19 cellular contexts compared by ENCODE assay signal in the genomic region with DNA sequence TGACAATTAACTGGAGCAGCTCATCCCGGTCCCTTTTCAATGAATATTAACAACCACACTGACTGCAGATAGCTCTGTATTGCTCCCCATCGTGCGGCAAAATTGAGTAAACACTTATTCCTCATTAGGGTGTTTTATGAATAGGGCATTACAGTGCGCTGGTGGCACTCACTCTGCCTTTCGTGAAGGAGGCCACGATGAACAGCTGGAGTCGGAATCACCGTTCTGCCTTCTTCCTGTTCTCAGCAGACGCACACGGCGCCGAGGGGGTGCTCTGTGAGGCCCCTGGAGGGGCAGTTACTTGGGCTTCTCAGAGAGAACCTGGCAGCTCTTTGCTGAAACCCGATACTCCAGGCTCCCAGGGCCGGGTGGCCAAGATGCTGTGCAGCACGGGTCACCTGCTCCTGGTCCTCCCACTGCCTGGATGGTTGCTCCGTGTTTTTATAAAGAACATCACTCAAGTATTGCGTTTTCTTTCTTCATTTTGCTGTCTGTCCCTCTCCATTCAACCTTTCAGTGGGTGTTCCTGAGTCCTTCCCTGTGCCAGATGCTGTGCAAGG.
DNase-seq lines count a peak whose midpoint lies in the region; ATAC-seq and TF ChIP-seq lines count a peak whose summit lies in the region.
"Had no signal": no experiment of that assay in that cellular context is flagged by ENCODE, and none has a peak within 500 bp of the region (broad histone marks: within the 10 kb centered on the region; RNA-seq: fewer than 3 reads in every experiment).

No MANE protein-coding gene starts in this region.

- H3K27me3 ChIP-seq in sigmoid colon (peaks cover 0 to 3% (median 0%) of the 10 kb centered on the region in 3 donors), PC-3 (ENCODE audit: low read length) (no peaks in the 10 kb centered on the region)
- H3K27me3 ChIP-seq: SJSA1 had no signal

- CTCF ChIA-PET in PC-3 (lab: Charles Lee), result no interaction called here

- DNase-seq in cardiac septum (ENCODE audit: low spot score) (peak; percentile 33), left cardiac atrium (no peak), NCI-H1105 treated with DMSO at 0.1 percent for 48 hours (lab: John Stamatoyannopoulos, UW) (peak; percentile 54), NCI-H748 (lab: John Stamatoyannopoulos, UW; ENCODE audit: unreplicated experiment) (peak; percentile 83), sigmoid colon (peak; percentile 18), PC-3 (no peak), HPDE6-E6E7 (ENCODE audit: extremely low spot score) (no peak)
- no peak for DNase-seq in stimulated activated CD8-positive, alpha-beta memory T cell treated with anti-CD3 and anti-CD28 coated beads, Interleukin-4, amount 100 ng/mL, for 48 hours
- DNase-seq: Calu3; CD8-positive, alpha-beta memory T cell; DMS53; MV-4-11; NCI-H2081 treated with DMSO at 0.1 percent for 48 hours; NCI-H226; NCI-H524 treated with DMSO at 0.1 percent for 48 hours; OCI-M1 had no signal

- 63 to 68% methylated on average over 17 of the region's 17 CpGs for WGBS in sigmoid colon, 2 donors

- H3K79me2 ChIP-seq in PC-3 (ENCODE audit: low read length), result no peaks in the 10 kb centered on the region

- no peaks in the 10 kb centered on the region for H3F3A ChIP-seq in PC-3 (ENCODE audit: low read length, unreplicated experiment)

- POLR2A ChIA-PET in PC-3 (lab: Charles Lee; ENCODE audit: unreplicated experiment), result no interaction called here

- H3K4me1 ChIP-seq in sigmoid colon, result no peaks in the 10 kb centered on the region
- H3K4me1 ChIP-seq in PC-3 (ENCODE audit: insufficient read depth, low read length), result no peaks in the 10 kb centered on the region
- H3K4me1 ChIP-seq: SJSA1 had no signal

- TF ChIP-seq CTCF in sigmoid colon (IDR thresholded peaks at IDR 0.05) (no peak), PC-3 (conservative IDR thresholded peaks at IDR 0.05; ENCODE audit: low read depth, low read length) (no peak)

- H2AFZ ChIP-seq in PC-3 (ENCODE audit: low read length), result no peak overlapping the region

- ATAC-seq in left cardiac atrium (no peak), PC-3 (no peak)
- ATAC-seq: Right ventricle myocardium inferior had no signal

- H3K4me3 ChIP-seq in sigmoid colon (no peak overlapping the region), PC-3 (ENCODE audit: low read length) (no peak overlapping the region)
- H3K4me3 ChIP-seq: SJSA1 had no signal

- no peaks in the 10 kb centered on the region for H4K20me1 ChIP-seq in PC-3 (ENCODE audit: low read length)

- no peaks in the 10 kb centered on the region for H3K36me3 ChIP-seq in sigmoid colon
- no peaks in the 10 kb centered on the region for H3K36me3 ChIP-seq in PC-3 (ENCODE audit: low read depth, low read length)
- H3K36me3 ChIP-seq: SJSA1 had no signal

- H3K4me2 ChIP-seq in PC-3 (ENCODE audit: low read length), result no peak overlapping the region

- no peaks in the 10 kb centered on the region for H3K9me2 ChIP-seq in PC-3 (replicated peaks; ENCODE audit: low read length)

- TF ChIP-seq EP300 in sigmoid colon (IDR thresholded peaks at IDR 0.05), result no peak

- H3K9me3 ChIP-seq in sigmoid colon (no peaks in the 10 kb centered on the region), PC-3 (ENCODE audit: low read length) (no peaks in the 10 kb centered on the region)

- H3K27ac ChIP-seq in sigmoid colon (no peak overlapping the region), PC-3 (ENCODE audit: low read length) (no peak overlapping the region)
- H3K27ac ChIP-seq: C4-2B, SJSA1 had no signal

- intact Hi-C loops in cardiac septum (cut with DNase I) (no loop called here), left cardiac atrium (cut with DNase I) (no loop called here), sigmoid colon (cut with DNase I) (no loop called here), PC-3 (cut with micrococcal nuclease) (no loop called here)

- no peak for TF ChIP-seq POLR2A in sigmoid colon (IDR thresholded peaks at IDR 0.05)

- BruUV-seq in PC-3 (replicated peaks; lab: Mats Ljungman, UMichigan), result no TSS peak

- H3K9ac ChIP-seq in PC-3 (ENCODE audit: low read length), result no peak overlapping the region

Comparison
In these comparisons a context has a peak if more than half of its experiments do, and no peak if none do; other contexts are left out.
1. DNase-seq: peak in cardiac septum (single experiment), NCI-H1105 treated with DMSO at 0.1 percent for 48 hours (single experiment), NCI-H748 (single experiment) and sigmoid colon (single experiment); none in left cardiac atrium (single experiment), PC-3 (single experiment), HPDE6-E6E7 (single experiment) and stimulated activated CD8-positive, alpha-beta memory T cell treated with anti-CD3 and anti-CD28 coated beads, Interleukin-4, amount 100 ng/mL, for 48 hours (single experiment).